ENCODE assay signal across 1 cellular context in the genomic region with DNA sequence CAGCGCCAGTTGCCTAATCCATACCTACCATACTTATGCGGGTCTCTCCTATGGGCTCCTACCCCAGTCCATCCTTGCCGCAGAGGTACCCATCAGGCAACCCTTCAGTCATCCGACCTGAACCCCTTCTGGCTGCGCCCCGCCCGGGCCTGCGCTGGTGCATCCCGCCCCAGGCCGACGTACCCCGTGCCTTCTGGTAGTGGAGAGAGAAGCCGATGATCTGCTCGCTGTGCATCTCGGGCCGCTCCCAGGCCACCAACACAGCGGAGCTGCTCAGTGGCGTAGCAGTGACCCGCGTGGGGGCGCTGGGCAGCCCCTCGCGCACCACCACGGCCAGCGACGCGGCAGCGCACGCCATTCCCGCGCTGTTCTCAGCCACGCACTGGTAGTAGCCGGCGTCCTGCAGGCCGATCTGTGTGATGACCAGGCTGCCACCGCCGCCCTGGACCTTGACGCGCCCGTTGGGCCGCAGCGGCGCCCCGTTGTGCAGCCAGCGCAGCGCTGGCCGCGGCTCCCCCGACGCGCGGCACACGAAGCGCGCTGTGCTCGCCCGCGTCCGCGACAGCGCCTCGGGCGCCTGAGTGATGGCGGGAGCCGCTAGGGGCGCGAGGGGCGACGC.
TF ChIP-seq lines count a peak whose summit lies in the region.

No MANE protein-coding gene starts in this region.

TF ChIP-seq in GM23338, 12 proteins besides CTCF, POLR2A, EP300 and RAD21:
- TF ChIP-seq CREB1 (CRISPR knock-in tag; IDR thresholded peaks at IDR 0.05; ENCODE audit: low read depth) (no peak), EZH2 (IDR thresholded peaks at IDR 0.05; ENCODE audit: low read depth, unreplicated experiment) (peak; percentile 76)
